ENCODE assay signal across 2 cellular contexts in genomic region chr10:104293781-104294321, GRCh38.
TF ChIP-seq lines count a peak whose summit lies in the region.

No MANE protein-coding gene starts in this region.

TF ChIP-seq in liver, 16 proteins besides CTCF, POLR2A, EP300 and RAD21:
- TF ChIP-seq RXRA (IDR thresholded peaks at IDR 0.05) = peak in 1 of 2 donors; percentile 16
- TF ChIP-seq GABPA (IDR thresholded peaks at IDR 0.05 in 1 of 2, conservative IDR thresholded peaks at IDR 0.05 in 1 of 2) = no peak
- peak; percentile 44 for TF ChIP-seq SP1 (IDR thresholded peaks at IDR 0.05)
- TF ChIP-seq NR2F2 (IDR thresholded peaks at IDR 0.05) = peak; percentile 95
TF ChIP-seq in liver: peak in this region for 3.

TF ChIP-seq in HepG2, 621 proteins besides CTCF, POLR2A, EP300 and RAD21:
- TF ChIP-seq ZNF207 (IDR thresholded peaks at IDR 0.05; ENCODE audit: borderline replicate concordance) = no peak
- TF ChIP-seq ZNF724P (CRISPR knock-in tag; IDR thresholded peaks at IDR 0.05; ENCODE audit: borderline replicate concordance) = no peak
- TF ChIP-seq ZNF615 (CRISPR knock-in tag; IDR thresholded peaks at IDR 0.05; ENCODE audit: borderline replicate concordance) = no peak
